Comparison of ENCODE assay signal across 1 cellular context in genomic region chr1:41419584-41420295, GRCh38.
TF ChIP-seq lines count a peak whose summit lies in the region.

No MANE protein-coding gene starts in this region.

TF ChIP-seq in IMR-90, 13 proteins besides CTCF, POLR2A, EP300 and RAD21:
- TF ChIP-seq ELK1 (IDR thresholded peaks at IDR 0.05; ENCODE audit: borderline replicate concordance, low read depth, low read length) (no peak), FOS (IDR thresholded peaks at IDR 0.05; ENCODE audit: low read depth, low read length) (no peak), RCOR1 (IDR thresholded peaks at IDR 0.05; ENCODE audit: insufficient replicate concordance, low read length) (no peak), MAZ (IDR thresholded peaks at IDR 0.05; ENCODE audit: borderline replicate concordance, low read depth, low read length) (no peak)
TF ChIP-seq in IMR-90: peak in this region for 0.
